Comparison of ENCODE assay signal across 8 cellular contexts in the genomic region with DNA sequence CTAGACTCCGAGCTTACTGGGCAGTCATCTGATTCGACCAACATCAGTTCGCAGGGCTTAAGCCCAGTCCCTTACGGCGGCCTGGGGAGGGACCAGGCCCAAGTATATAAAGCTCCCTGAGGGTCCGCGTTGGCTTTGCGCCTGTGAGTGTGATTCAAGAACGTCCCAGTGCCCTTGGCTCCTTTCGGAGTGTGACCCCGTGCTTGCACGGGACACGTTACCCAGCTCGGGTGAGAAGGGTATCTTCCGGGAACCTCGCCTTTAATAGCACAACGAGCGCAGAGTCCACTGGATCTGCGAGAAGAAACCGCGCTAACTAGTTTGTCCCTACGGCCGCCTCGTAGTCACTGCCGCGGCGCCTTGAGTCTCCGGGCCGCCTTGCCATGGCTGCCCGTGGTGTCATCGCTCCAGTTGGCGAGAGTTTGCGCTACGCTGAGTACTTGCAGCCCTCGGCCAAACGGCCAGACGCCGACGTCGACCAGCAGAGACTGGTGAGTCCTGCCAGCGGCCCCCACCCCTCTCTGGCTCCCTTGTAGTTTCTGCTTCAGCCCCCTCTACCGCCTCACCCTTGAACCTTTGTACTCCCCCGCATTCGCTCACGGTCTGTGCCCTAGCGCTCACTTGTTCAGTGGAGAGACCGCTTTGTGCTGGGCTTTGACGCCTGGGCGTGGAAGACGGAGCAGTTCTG. TPM values are rescaled to one million over a fixed set of nuclear protein-coding genes. Genes with fewer than 3 reads are reported as not detected.
A peak's percentile ranks its signal among the peaks of the same experiment; 100 is the strongest.
DNase-seq lines count a peak whose midpoint lies in the region; ATAC-seq and TF ChIP-seq lines count a peak whose summit lies in the region.

A gene (plus strand): TSS at position 343 of the 688 bp plus-strand sequence. CDS start 41 bp downstream, at position 384.

- peak; percentile 74 for DNase-seq in NCI-H2227 treated with DMSO at 0.1 percent for 48 hours (lab: John Stamatoyannopoulos, UW)
- DNase-seq in activated CD8-positive, alpha-beta memory T cell treated with anti-CD3 and anti-CD28 coated beads for 1 hour (ENCODE audit: extremely low read depth in 1 of 2, low read depth in 1 of 2), result peak; percentile 60 to 65
- peak; percentile 55 for DNase-seq in effector CD8-positive, alpha-beta T cell (lab: John Stamatoyannopoulos, UW)
- peak; percentile 71 to 91 for DNase-seq in lung microvascular endothelial cell (ENCODE audit: low read depth in 2 of 2)
- peak; percentile 20 to 64 (median 63) for DNase-seq in stimulated activated CD4-positive, alpha-beta T cell treated with anti-CD3 and anti-CD28 coated beads, TNF-alpha, amount 100 ng/mL, for 4 hours (ENCODE audit: low read depth in 3 of 3)
- DNase-seq in NCI-H1105 (lab: John Stamatoyannopoulos, UW), result no peak

- TF ChIP-seq CTCF in GM12874 (IDR thresholded peaks at IDR 0.05; ENCODE audit: insufficient read depth, low read depth, low read length), result 0 out of 2 replicates have a peak, but pooled peaks have one; percentile 13

- ATAC-seq in HG02623 (IDR thresholded peaks at IDR 0.05; ENCODE audit: unreplicated experiment), result peak; percentile 77

RNA-seq across cellular contexts. Expression of the gene that starts here (rescaled TPM):
- total RNA-seq in lung microvascular endothelial cell, result 4.2 and 5.2 TPM in 2 replicates
